Comparison of ENCODE assay signal across 8 cellular contexts in the genomic region with DNA sequence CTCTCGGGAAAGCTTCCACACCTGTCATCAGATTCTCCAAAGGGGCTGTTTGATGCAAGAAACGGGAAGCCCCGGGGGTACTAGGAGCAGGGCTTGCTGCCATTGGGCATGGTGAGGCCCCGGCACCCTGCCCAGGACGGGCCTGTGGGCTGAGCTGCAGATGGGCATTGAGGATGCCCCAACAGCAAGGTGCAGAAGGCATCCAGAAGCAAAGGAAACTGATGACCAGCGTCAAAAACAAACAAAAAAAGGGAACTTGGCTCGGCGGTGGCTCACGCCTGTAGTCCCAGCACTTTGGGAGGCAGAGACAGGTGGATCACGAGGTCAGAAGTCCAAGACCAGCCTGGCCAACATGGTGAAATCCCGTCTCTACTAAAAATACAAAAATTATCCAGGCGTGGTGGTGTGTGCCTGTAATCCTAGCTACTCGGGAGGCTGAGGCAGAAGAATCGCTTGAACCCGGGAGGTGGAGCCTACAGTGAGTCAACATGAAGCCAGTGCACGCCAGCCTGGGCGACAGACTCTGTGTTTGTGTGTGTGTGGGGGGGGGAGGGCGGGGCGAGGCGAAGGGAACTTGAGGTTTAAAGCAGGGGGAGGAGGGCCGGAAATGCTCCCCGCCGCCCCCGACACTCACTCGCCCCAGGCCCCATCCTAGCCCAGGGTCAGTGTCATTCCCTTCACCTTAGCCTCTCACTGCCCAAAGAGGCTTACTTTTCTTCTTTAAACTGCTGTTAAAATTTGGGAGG. TPM values are rescaled to one million over a fixed set of nuclear protein-coding genes. Genes with fewer than 3 reads are reported as not detected.
A peak's percentile ranks its signal among the peaks of the same experiment; 100 is the strongest.
DNase-seq lines count a peak whose midpoint lies in the region; ATAC-seq and TF ChIP-seq lines count a peak whose summit lies in the region.

No MANE protein-coding gene starts in this region.

- WGBS in ectodermal cell, 2 experiments, result 87 to 89% methylated on average over 24 to 25 of the region's 25 CpGs

- H3K79me2 ChIP-seq in parathyroid adenoma, result no peaks in the 10 kb centered on the region

- no peak for TF ChIP-seq CTCF in parathyroid adenoma (IDR thresholded peaks at IDR 0.05)

- no peaks in the 10 kb centered on the region for H3K9me3 ChIP-seq in ectodermal cell (ENCODE audit: control insufficient read depth, low read length)
- no peaks in the 10 kb centered on the region for H3K9me3 ChIP-seq in parathyroid adenoma (ENCODE audit: control insufficient read depth, low read length)

- no peak overlapping the region for H3K9ac ChIP-seq in parathyroid adenoma

- H3K36me3 ChIP-seq in ectodermal cell (ENCODE audit: control insufficient read depth, insufficient read depth, low read length), result no peaks in the 10 kb centered on the region
- H3K36me3 ChIP-seq in parathyroid adenoma (ENCODE audit: control insufficient read depth, insufficient read depth, low read length), result no peaks in the 10 kb centered on the region

- peak in 63 of 76 experiments; percentile 5 to 81 (median 56) for DNase-seq in HUDEP-2 (lab: John Stamatoyannopoulos, UW; ENCODE audit: unreplicated experiment in 76 of 76)
- peak; percentile 73 to 82 for DNase-seq in activated CD4-positive, alpha-beta T cell treated with anti-CD3 and anti-CD28 coated beads for 4 hours
- no peak for DNase-seq in AG08396 (ENCODE audit: low spot score)
- DNase-seq in kidney glomerular epithelial cell (lab: John Stamatoyannopoulos, UW), result no peak

- H3K27me3 ChIP-seq in ectodermal cell (ENCODE audit: control insufficient read depth, insufficient read depth, low read length, poor library complexity, severe bottlenecking) (peaks cover 9% of the 10 kb centered on the region), parathyroid adenoma (ENCODE audit: control insufficient read depth, insufficient read depth, low read length) (no peaks in the 10 kb centered on the region)

- H3K27ac ChIP-seq in ectodermal cell (ENCODE audit: insufficient read depth, low read depth, low read length, poor library complexity, severe bottlenecking) (no peak overlapping the region), parathyroid adenoma (peak overlapping the region; percentile 22)

- H3K4me2 ChIP-seq in parathyroid adenoma (ENCODE audit: low read length), result no peak overlapping the region

- peak overlapping the region; percentile 53 for H3K4me3 ChIP-seq in ectodermal cell (ENCODE audit: insufficient read depth, low read depth, low read length)
- peak overlapping the region; percentile 11 for H3K4me3 ChIP-seq in parathyroid adenoma (ENCODE audit: low read depth, low read length)

- peaks cover 15% of the 10 kb centered on the region for H3K4me1 ChIP-seq in ectodermal cell (ENCODE audit: control insufficient read depth, insufficient read depth, low read length)
- H3K4me1 ChIP-seq in parathyroid adenoma, result peaks cover 4% of the 10 kb centered on the region

- no peak for ATAC-seq in GM18502 (IDR thresholded peaks at IDR 0.05; ENCODE audit: poor library complexity, unreplicated experiment)
- no peak for ATAC-seq in GM18511 (IDR thresholded peaks at IDR 0.05; ENCODE audit: unreplicated experiment)

- peak overlapping the region; percentile 46 for H2AFZ ChIP-seq in parathyroid adenoma

RNA-seq across cellular contexts. Expression of a gene that starts 1.7 kb away (rescaled TPM):
- polyA plus RNA-seq in ectodermal cell (2013, experiment 1 of 4), result 48.0 TPM
- polyA plus RNA-seq in ectodermal cell (2013, experiment 2 of 4), result 40.7 TPM
- polyA plus RNA-seq in ectodermal cell (2013, experiment 3 of 4), result 43.0 TPM
- 47.9 TPM for polyA plus RNA-seq in ectodermal cell (2013, experiment 4 of 4)

RNA-seq across cellular contexts. Expression of a gene that starts 39.9 kb away (rescaled TPM):
- 63.2 TPM for polyA plus RNA-seq in ectodermal cell (2013, experiment 1 of 4)
- 67.3 TPM for polyA plus RNA-seq in ectodermal cell (2013, experiment 2 of 4)
- 47.6 TPM for polyA plus RNA-seq in ectodermal cell (2013, experiment 3 of 4)
- 54.7 TPM for polyA plus RNA-seq in ectodermal cell (2013, experiment 4 of 4)

Comparison
In these comparisons a context has a peak if more than half of its experiments do, and no peak if none do; other contexts are left out.
1. DNase-seq: peak in HUDEP-2 (63 of 76) and activated CD4-positive, alpha-beta T cell treated with anti-CD3 and anti-CD28 coated beads for 4 hours (2 of 2); none in AG08396 (single experiment) and kidney glomerular epithelial cell (single experiment).